ENCODE assay signal across 20 cellular contexts in the genomic region with DNA sequence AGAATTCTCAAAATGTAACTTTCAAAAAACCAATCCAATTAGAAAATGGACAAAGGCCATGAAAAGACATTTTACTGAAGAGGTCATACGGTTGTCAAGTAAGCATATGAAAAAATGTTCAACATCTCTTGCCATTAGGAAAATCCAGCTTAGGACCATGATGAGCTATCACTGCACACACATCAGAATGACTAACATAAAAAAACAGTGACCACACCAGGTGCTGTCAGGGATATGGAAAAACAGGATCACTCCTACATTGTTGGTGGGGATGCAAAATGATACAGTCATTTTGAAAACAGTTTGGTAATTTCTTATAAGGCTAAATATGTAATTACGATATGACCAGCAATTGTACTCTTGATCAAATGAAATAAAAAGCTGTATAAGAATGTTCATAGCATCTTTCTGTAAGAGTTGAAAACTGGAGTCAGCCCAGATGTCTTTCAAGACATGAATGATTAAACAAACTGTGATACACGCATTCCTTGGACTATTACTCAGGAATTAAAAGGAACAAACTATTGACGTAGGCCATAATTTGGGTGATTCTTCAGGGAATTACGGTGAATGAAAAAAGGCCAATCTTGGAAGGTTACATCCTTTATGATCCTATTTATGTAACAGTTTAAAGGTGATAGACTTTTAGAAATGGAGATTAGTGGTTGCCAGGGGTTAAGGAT. TPM values are rescaled to one million over a fixed set of nuclear protein-coding genes. Genes with fewer than 3 reads are reported as not detected.
DNase-seq lines count a peak whose midpoint lies in the region; ATAC-seq and TF ChIP-seq lines count a peak whose summit lies in the region.
"Had no signal": no experiment of that assay in that cellular context is flagged by ENCODE, and none has a peak within 500 bp of the region (broad histone marks: within the 10 kb centered on the region; RNA-seq: fewer than 3 reads in every experiment).

No MANE protein-coding gene starts in this region.

- no peak overlapping the region for H3K4me3 ChIP-seq in fibroblast of villous mesenchyme (ENCODE audit: low read depth, low read length)
- H3K4me3 ChIP-seq: adrenal gland, lower lobe of right lung, tibial nerve had no signal

- no peak for TF ChIP-seq CTCF in fibroblast of villous mesenchyme (IDR thresholded peaks at IDR 0.05; ENCODE audit: insufficient read depth, low read depth, low read length)

- ATAC-seq in GM19023 (IDR thresholded peaks at IDR 0.05; ENCODE audit: unreplicated experiment), result no peak
- ATAC-seq: lower lobe of right lung had no signal

- in situ Hi-C loops in ACHN (cut with HindIII; ENCODE audit: low pct_ligation_motif_present, low pct_unique_long_range_greater_than_20kb, low sequenced_read_pairs), result no loop called here

- DNase-seq in ACHN (peak; percentile 3), HCEC 1CT (peak; percentile 82), amniotic epithelial cell (ENCODE audit: low read depth) (peak; percentile 71), fibroblast of villous mesenchyme (ENCODE audit: low read depth) (peak; percentile 47), mesenteric fat pad (ENCODE audit: low spot score) (no peak), D341Med (ENCODE audit: low spot score) (no peak), globus pallidus (ENCODE audit: low spot score) (no peak)
- DNase-seq: activated CD4-positive, alpha-beta T cell treated with anti-CD3 and anti-CD28 coated beads, Interleukin-2, amount 50 U/mL, for 4 hours; adrenal gland; AML-193; dermis blood vessel endothelial cell; foreskin melanocyte; H7; lower lobe of right lung; NCI-H1105; NCI-H2171; SIG-M5; stimulated activated CD4-positive, alpha-beta T cell treated with anti-CD3 and anti-CD28 coated beads, Interleukin-4, amount 100 ng/mL, for 24 hours had no signal

RNA-seq across cellular contexts. Expression of a gene that starts 26.9 kb away (rescaled TPM):
- total RNA-seq in fibroblast of villous mesenchyme (4.2 and 11.2 TPM in 2 replicates), mesenteric fat pad (11.8 TPM)

Comparison
In these comparisons a context has a peak if more than half of its experiments do, and no peak if none do; other contexts are left out.
1. DNase-seq: peak in ACHN (single experiment), HCEC 1CT (single experiment), amniotic epithelial cell (single experiment) and fibroblast of villous mesenchyme (single experiment); none in mesenteric fat pad (single experiment), D341Med (single experiment) and globus pallidus (single experiment).